In the genomic region with DNA sequence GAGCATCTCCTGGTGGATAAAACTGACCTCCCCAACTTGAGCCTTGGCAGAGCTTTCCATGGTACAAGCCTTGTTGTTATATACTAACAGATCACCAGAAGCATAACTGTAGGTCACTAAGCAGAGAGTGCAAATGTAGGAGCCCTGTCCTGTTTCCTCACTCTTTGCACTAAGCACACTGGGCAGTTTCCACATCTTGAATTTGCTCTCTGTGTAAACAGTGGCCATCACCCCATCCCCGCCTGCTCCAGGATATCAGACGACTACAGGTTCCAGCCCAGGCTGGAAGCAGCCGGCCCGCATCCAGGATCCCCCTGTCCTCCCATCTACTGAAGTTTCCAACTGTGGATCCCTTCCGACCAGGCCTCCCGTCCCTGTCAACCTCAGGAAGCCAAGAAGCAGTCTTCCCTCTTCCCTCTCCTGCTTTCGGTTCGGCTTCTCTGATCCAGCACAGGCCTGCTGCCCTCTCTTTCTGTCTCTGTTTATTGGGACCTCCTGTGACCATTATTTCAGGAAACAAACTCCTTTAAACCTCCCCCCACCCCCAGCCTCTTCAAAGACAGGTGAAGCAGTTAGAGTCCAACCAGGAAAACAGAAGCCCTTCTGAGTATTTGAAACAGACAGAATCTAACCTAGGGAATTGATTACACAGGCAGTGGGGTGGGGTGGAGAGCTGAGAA, we compare ENCODE assay signal across 1 cellular context.
TF ChIP-seq lines count a peak whose summit lies in the region.

No MANE protein-coding gene starts in this region.

TF ChIP-seq in GM23338, 12 proteins besides CTCF, POLR2A, EP300 and RAD21 (continued from another document):
- TF ChIP-seq ZNF462 (CRISPR knock-in tag; IDR thresholded peaks at IDR 0.05), result no peak
- no peak for TF ChIP-seq NANOG (IDR thresholded peaks at IDR 0.05; ENCODE audit: borderline replicate concordance)
- TF ChIP-seq ETS1 (IDR thresholded peaks at IDR 0.05), result no peak
